ENCODE assay signal across 1 cellular context in genomic region chr7:24396387-24396786, GRCh38.
TF ChIP-seq lines count a peak whose summit lies in the region.

No MANE protein-coding gene starts in this region.

TF ChIP-seq in GM23338, 12 proteins besides CTCF, POLR2A, EP300 and RAD21:
- TF ChIP-seq NANOG (IDR thresholded peaks at IDR 0.05; ENCODE audit: borderline replicate concordance): peak; percentile 43; the same call in 1 of the 2 replicates
- TF ChIP-seq POLR2AphosphoS5 (IDR thresholded peaks at IDR 0.05; ENCODE audit: low read depth): peak; percentile 66
